13 cellular contexts compared by ENCODE assay signal in the genomic region with DNA sequence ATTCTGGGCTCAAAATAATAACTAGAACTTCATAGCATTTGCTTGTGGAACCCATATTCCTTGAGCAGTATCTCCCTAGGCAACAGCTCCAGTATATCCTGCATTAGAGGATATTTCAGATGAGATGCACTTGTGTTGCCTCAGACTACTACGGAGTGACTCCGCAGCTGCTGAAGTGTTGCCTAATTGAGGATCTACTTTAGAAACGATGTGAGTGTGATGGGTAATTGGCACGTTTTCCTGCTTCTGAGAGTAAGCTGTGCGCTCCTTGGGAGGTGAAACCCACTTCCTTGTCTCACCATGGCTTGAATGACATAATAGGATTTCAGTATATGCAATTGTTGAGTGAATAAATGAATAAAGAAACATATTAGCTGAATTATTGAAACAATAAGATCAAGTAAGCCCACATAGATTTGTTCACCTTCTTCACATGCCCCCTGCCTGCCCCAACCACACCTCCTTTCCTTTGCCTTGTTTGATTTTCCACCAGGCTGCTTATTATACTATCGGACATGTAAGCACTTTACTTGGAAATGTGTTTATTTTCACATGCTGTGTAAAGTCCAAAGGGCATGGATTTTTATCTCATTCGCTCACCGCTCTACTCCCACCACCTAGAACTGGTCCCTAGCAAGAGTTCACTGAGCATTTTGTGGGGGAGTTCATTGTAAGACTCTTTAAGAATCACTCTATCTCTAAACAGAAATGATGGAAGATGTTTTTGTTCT.
DNase-seq lines count a peak whose midpoint lies in the region; ATAC-seq, FAIRE-seq and TF ChIP-seq lines count a peak whose summit lies in the region.
"Had no signal": no experiment of that assay in that cellular context is flagged by ENCODE, and none has a peak within 500 bp of the region (broad histone marks: within the 10 kb centered on the region; RNA-seq: fewer than 3 reads in every experiment).

No MANE protein-coding gene starts in this region.

- TF ChIP-seq RAD21 in A549 (conservative IDR thresholded peaks at IDR 0.05 in 1 of 2, IDR thresholded peaks at IDR 0.05 in 1 of 2): 0 out of 5 replicates have a peak, but pooled peaks have one; percentile 4 to 38

- CTCF ChIA-PET in A549 (lab: Yijun Ruan, JAX): interaction anchor here (0.7 to 2.1 kb wide), 5 partner anchors 9 to 308 kb away, joined by 3 to 6 read pairs (median 3); no protein-coding TSS in a partner anchor
- CTCF ChIA-PET in HEK293 (lab: Yijun Ruan, JAX): no interaction called here

- DNase-seq in A549 (ENCODE audit: low read depth in 1 of 2, low spot score in 1 of 2): peak; percentile 36 to 87
- peak; percentile 27 for DNase-seq in NCI-H526 treated with DMSO at 0.1 percent for 48 hours (lab: John Stamatoyannopoulos, UW)
- DNase-seq in fibroblast of mammary gland (ENCODE audit: low read depth): peak; percentile 37
- no peak for DNase-seq in posterior vena cava (ENCODE audit: low spot score)
- DNase-seq: activated CD4-positive, alpha-beta T cell treated with anti-CD3 and anti-CD28 coated beads for 48 hours; KG1; stimulated activated CD4-positive, alpha-beta T cell treated with anti-CD3 and anti-CD28 coated beads, Interleukin-2, amount 100 ng/mL, for 48 hours; stimulated activated naive CD4-positive, alpha-beta T cell treated with Interleukin-2 at 50 U/mL for 16 hours had no signal

- H3K36me3 ChIP-seq in HEK293 (ENCODE audit: control insufficient read depth in 2 of 2, insufficient read depth in 1 of 2, low read length in 2 of 2): no peaks in the 10 kb centered on the region
- H3K36me3 ChIP-seq: prostate gland had no signal

- POLR2A ChIA-PET in A549 (lab: Yijun Ruan, JAX) (interaction anchor here (1.3 kb wide), 1 partner anchor 17 kb away, joined by 3 read pairs; no protein-coding TSS in a partner anchor), HEK293 (lab: Yijun Ruan, JAX) (no interaction called here)

- 0 out of 3 replicates have a peak overlapping the region, but pooled peaks have one; percentile 9 for H3K4me3 ChIP-seq in A549
- no peak overlapping the region for H3K4me3 ChIP-seq in HEK293 (ENCODE audit: low read depth, low read length)
- H3K4me3 ChIP-seq in fibroblast of mammary gland (ENCODE audit: control insufficient read depth, low read depth, low read length): no peak overlapping the region
- H3K4me3 ChIP-seq: prostate gland had no signal

- H3K4me1 ChIP-seq in A549 (peaks cover 54% of the 10 kb centered on the region), HEK293 (ENCODE audit: control insufficient read depth, insufficient read depth, low read length) (0 out of 2 replicates have a peak, but pooled peaks cover 2% of the 10 kb centered on the region)
- H3K4me1 ChIP-seq: prostate gland had no signal

- ATAC-seq in A549: peak; percentile 88 to 94
- no peak for ATAC-seq in HG02759 (IDR thresholded peaks at IDR 0.05; ENCODE audit: unreplicated experiment)
- no peak for ATAC-seq in HG02885 (IDR thresholded peaks at IDR 0.05; ENCODE audit: poor library complexity, unreplicated experiment)
- ATAC-seq in HG02610 (IDR thresholded peaks at IDR 0.05; ENCODE audit: unreplicated experiment): no peak

- no peak for TF ChIP-seq POLR2A in A549 (IDR thresholded peaks at IDR 0.05; ENCODE audit: low read length)

- WGBS in A549 (ENCODE audit: missing lambda C conversion rate): 5% methylated on average over 8 of the region's 8 CpGs

- no peak for FAIRE-seq in A549 (lab: Jason Lieb, UNC)

- TF ChIP-seq CTCF in A549 (IDR thresholded peaks at IDR 0.05) (no peak), HEK293 (tag by site-specific recombination; IDR thresholded peaks at IDR 0.05) (no peak), fibroblast of mammary gland (conservative IDR thresholded peaks at IDR 0.05; ENCODE audit: control insufficient read depth, insufficient read depth, low read depth, low read length) (no peak)

- H3K27ac ChIP-seq in A549 (peak overlapping the region; percentile 65 to 80), HEK293 (ENCODE audit: extremely low read depth, low read depth, low read length) (no peak overlapping the region)
- H3K27ac ChIP-seq: prostate gland had no signal

- peak overlapping the region; percentile 79 for H3K4me2 ChIP-seq in A549

- H3K9me3 ChIP-seq in A549: no peaks in the 10 kb centered on the region; the same call in 2 of the 3 replicates
- H3K9me3 ChIP-seq in HEK293 (ENCODE audit: control insufficient read depth, insufficient read depth, low read depth, low read length): no peaks in the 10 kb centered on the region
- H3K9me3 ChIP-seq: prostate gland had no signal

- intact Hi-C loops in posterior vena cava (cut with DNase I): no loop called here

- peak; percentile 34 to 41; a peak in 1 of 5 replicates for TF ChIP-seq EP300 in A549 (IDR thresholded peaks at IDR 0.05)

TF ChIP-seq in A549, 52 proteins besides CTCF, POLR2A, EP300 and RAD21 (continues in another document):
- TF ChIP-seq HES2 (IDR thresholded peaks at IDR 0.05): no peak
- peak; percentile 48; the same call in 1 of the 2 replicates for TF ChIP-seq BHLHE40 (IDR thresholded peaks at IDR 0.05; ENCODE audit: low read depth, low read length)
- TF ChIP-seq KDM5A (IDR thresholded peaks at IDR 0.05): no peak
- no peak for TF ChIP-seq FOSL2 (IDR thresholded peaks at IDR 0.05)
- peak; percentile 11; the same call in 1 of the 2 replicates for TF ChIP-seq FOSL2 (CRISPR knock-in tag; IDR thresholded peaks at IDR 0.05)
- no peak for TF ChIP-seq FOXS1 (CRISPR knock-in tag; IDR thresholded peaks at IDR 0.05)
- TF ChIP-seq ZC3H11A (IDR thresholded peaks at IDR 0.05): no peak
- TF ChIP-seq MAZ (IDR thresholded peaks at IDR 0.05; ENCODE audit: borderline replicate concordance, low read depth, low read length): no peak
- no peak for TF ChIP-seq E2F6 (IDR thresholded peaks at IDR 0.05; ENCODE audit: borderline replicate concordance, low read depth)
- no peak for TF ChIP-seq RNF2 (IDR thresholded peaks at IDR 0.05; ENCODE audit: borderline replicate concordance, low read depth)
- TF ChIP-seq HOXB5 (CRISPR knock-in tag; IDR thresholded peaks at IDR 0.05): no peak
- TF ChIP-seq CHD2 (IDR thresholded peaks at IDR 0.05; ENCODE audit: low read length, partially characterized antibody): no peak
- TF ChIP-seq CBX2 (IDR thresholded peaks at IDR 0.05; ENCODE audit: borderline replicate concordance, low read depth): no peak
- TF ChIP-seq ZFP36 (IDR thresholded peaks at IDR 0.05; ENCODE audit: borderline replicate concordance, partially characterized antibody): no peak
- TF ChIP-seq CEBPB (IDR thresholded peaks at IDR 0.05): peak; percentile 64 to 72
- TF ChIP-seq EHMT2 (IDR thresholded peaks at IDR 0.05; ENCODE audit: low read depth): no peak

TF ChIP-seq in HEK293, 187 proteins besides CTCF, POLR2A, EP300 and RAD21 (continues in another document):
- TF ChIP-seq TCF7L2 (IDR thresholded peaks at IDR 0.05; ENCODE audit: borderline replicate concordance, low read depth, low read length): 0 out of 2 replicates have a peak, but pooled peaks have one; percentile 21
- peak; percentile 39 for TF ChIP-seq ZNF629 (tag by site-specific recombination; IDR thresholded peaks at IDR 0.05)
- TF ChIP-seq SP7 (tag by site-specific recombination; IDR thresholded peaks at IDR 0.05): peak; percentile 71; the same call in 1 of the 2 replicates
- TF ChIP-seq, protein P1, sequence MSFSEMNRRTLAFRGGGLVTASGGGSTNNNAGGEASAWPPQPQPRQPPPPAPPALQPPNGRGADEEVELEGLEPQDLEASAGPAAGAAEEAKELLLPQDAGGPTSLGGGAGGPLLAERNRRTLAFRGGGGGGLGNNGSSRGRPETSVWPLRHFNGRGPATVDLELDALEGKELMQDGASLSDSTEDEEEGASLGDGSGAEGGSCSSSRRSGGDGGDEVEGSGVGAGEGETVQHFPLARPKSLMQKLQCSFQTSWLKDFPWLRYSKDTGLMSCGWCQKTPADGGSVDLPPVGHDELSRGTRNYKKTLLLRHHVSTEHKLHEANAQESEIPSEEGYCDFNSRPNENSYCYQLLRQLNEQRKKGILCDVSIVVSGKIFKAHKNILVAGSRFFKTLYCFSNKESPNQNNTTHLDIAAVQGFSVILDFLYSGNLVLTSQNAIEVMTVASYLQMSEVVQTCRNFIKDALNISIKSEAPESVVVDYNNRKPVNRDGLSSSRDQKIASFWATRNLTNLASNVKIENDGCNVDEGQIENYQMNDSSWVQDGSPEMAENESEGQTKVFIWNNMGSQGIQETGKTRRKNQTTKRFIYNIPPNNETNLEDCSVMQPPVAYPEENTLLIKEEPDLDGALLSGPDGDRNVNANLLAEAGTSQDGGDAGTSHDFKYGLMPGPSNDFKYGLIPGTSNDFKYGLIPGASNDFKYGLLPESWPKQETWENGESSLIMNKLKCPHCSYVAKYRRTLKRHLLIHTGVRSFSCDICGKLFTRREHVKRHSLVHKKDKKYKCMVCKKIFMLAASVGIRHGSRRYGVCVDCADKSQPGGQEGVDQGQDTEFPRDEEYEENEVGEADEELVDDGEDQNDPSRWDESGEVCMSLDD (tag by site-specific recombination; IDR thresholded peaks at IDR 0.05): no peak
- TF ChIP-seq, protein P2, sequence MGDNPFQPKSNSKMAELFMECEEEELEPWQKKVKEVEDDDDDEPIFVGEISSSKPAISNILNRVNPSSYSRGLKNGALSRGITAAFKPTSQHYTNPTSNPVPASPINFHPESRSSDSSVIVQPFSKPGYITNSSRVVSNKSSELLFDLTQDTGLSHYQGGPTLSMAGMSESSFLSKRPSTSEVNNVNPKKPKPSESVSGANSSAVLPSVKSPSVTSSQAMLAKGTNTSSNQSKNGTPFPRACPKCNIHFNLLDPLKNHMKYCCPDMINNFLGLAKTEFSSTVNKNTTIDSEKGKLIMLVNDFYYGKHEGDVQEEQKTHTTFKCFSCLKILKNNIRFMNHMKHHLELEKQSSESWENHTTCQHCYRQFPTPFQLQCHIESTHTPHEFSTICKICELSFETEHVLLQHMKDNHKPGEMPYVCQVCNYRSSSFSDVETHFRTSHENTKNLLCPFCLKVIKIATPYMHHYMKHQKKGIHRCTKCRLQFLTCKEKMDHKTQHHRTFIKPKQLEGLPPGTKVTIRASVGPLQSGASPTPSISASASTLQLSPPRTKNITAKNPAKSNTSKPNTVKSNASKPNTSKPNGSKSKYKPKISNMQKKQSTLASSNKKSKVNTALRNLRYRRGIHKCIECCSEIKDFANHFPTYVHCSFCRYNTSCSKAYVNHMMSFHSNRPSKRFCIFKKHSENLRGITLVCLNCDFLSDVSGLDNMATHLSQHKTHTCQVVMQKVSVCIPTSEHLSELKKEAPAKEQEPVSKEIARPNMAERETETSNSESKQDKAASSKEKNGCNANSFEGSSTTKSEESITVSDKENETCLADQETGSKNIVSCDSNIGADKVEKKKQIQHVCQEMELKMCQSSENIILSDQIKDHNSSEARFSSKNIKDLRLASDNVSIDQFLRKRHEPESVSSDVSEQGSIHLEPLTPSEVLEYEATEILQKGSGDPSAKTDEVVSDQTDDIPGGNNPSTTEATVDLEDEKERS (tag by site-specific recombination; IDR thresholded peaks at IDR 0.05): no peak

Comparison
In these comparisons a context has a peak if more than half of its experiments do, and no peak if none do; other contexts are left out.
1. ATAC-seq: peak in A549 (2 of 2); none in HG02759 (single experiment), HG02885 (single experiment) and HG02610 (single experiment).